18 cellular contexts compared by ENCODE assay signal in the genomic region with DNA sequence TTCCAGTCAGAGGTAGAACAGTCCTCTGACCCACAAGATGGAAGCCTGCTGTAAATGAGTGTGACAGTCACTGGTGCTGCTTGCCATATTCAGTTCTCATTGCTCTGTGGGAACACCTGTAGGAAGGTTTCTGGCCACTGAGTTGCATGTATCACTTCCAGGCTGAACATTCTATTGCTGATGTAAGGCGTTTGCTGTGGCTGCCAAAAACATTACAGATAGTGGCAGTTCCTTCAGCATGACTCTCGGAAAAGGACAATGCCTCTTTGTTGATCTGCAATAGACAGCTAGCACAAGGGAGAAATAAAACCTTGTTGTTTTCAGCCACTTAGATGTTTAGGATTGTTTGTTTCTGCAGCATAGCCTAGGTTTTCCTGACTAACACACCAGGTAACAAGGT.
"Had no signal": no experiment of that assay in that cellular context is flagged by ENCODE, and none has a peak within 500 bp of the region (broad histone marks: within the 10 kb centered on the region; RNA-seq: fewer than 3 reads in every experiment).

No MANE protein-coding gene starts in this region.

- DNase-seq: activated B cell treated with CpG ODN at 0.5 μM for 24 hours; activated CD4-positive, alpha-beta T cell treated with anti-CD3 and anti-CD28 coated beads, Interleukin-2, amount 10 ng/mL, durations not matched to agents 24 days and 14 days; activated CD8-positive, alpha-beta memory T cell treated with anti-CD3 and anti-CD28 coated beads, Interleukin-2, amount 50 U/mL, for 48 hours; activated CD8-positive, alpha-beta T cell treated with anti-CD3 and anti-CD28 coated beads, Interleukin-2, amount 10 ng/mL, durations not matched to agents 7 days and 5 days; activated gamma-delta T cell treated with Interleukin-2 at 50 U/mL for 16 hours; cerebellar nuclear complex; effector memory CD8-positive, alpha-beta T cell; left ventricle myocardium inferior; mesendoderm; SJCRH30; stimulated activated CD4-positive, alpha-beta T cell treated with anti-CD3 and anti-CD28 coated beads, Interleukin-15, amount 100 ng/mL, for 24 hours; stimulated activated CD4-positive, alpha-beta T cell treated with anti-CD3 and anti-CD28 coated beads, Interleukin-4, amount 100 ng/mL, for 1 hour; stimulated activated naive B cell treated with anti-CD40 and anti-IgM and Interleukin-4, amounts not matched to agents 10 μg/mL and 1 μg/mL and 100 μg/mL, for 72 hours; trophoblast cell had no signal

- H3K4me3 ChIP-seq: left ventricle myocardium inferior, SJCRH30 had no signal

- H3K27ac ChIP-seq: parathyroid adenoma, SJCRH30 had no signal

- H3K27ac Mint-ChIP-seq: activated B cell treated with CpG ODN at 0.5 μM for 24 hours; activated CD4-positive, alpha-beta T cell treated with anti-CD3 and anti-CD28 coated beads, Interleukin-2, amount 10 ng/mL, durations not matched to agents 24 days and 14 days; activated CD8-positive, alpha-beta T cell treated with anti-CD3 and anti-CD28 coated beads, Interleukin-2, amount 10 ng/mL, durations not matched to agents 7 days and 5 days; activated naive CD8-positive, alpha-beta T cell; brain; dendritic cell treated with granulocyte-macrophage colony-stimulating factor and Interleukin-4, amounts not matched to agents 40 ng/mL and 50 ng/mL, for 4 days; effector memory CD8-positive, alpha-beta T cell; stimulated activated naive B cell treated with anti-CD40 and anti-IgM and Interleukin-4, amounts not matched to agents 10 μg/mL and 1 μg/mL and 100 μg/mL, for 72 hours had no signal

- H3K79me2 ChIP-seq: parathyroid adenoma had no signal

- H3K36me3 Mint-ChIP-seq: activated naive CD8-positive, alpha-beta T cell; brain had no signal

- ATAC-seq: activated CD8-positive, alpha-beta T cell treated with anti-CD3 and anti-CD28 coated beads, Interleukin-2, amount 10 ng/mL, durations not matched to agents 7 days and 5 days; effector memory CD8-positive, alpha-beta T cell; stimulated activated naive B cell treated with anti-CD40 and anti-IgM and Interleukin-4, amounts not matched to agents 10 μg/mL and 1 μg/mL and 100 μg/mL, for 72 hours had no signal

- H3K4me1 ChIP-seq: parathyroid adenoma, SJCRH30 had no signal

- H3K4me3 Mint-ChIP-seq: activated B cell treated with CpG ODN at 0.5 μM for 24 hours; activated CD4-positive, alpha-beta T cell treated with anti-CD3 and anti-CD28 coated beads, Interleukin-2, amount 10 ng/mL, durations not matched to agents 24 days and 14 days; activated CD8-positive, alpha-beta T cell treated with anti-CD3 and anti-CD28 coated beads, Interleukin-2, amount 10 ng/mL, durations not matched to agents 7 days and 5 days; activated naive CD8-positive, alpha-beta T cell; dendritic cell treated with granulocyte-macrophage colony-stimulating factor and Interleukin-4, amounts not matched to agents 40 ng/mL and 50 ng/mL, for 4 days; effector memory CD8-positive, alpha-beta T cell; stimulated activated naive B cell treated with anti-CD40 and anti-IgM and Interleukin-4, amounts not matched to agents 10 μg/mL and 1 μg/mL and 100 μg/mL, for 72 hours had no signal

- H2AFZ ChIP-seq: parathyroid adenoma had no signal

- H3K9me3 ChIP-seq: SJCRH30 had no signal

- H3K9ac ChIP-seq: parathyroid adenoma had no signal

- H3K36me3 ChIP-seq: left ventricle myocardium inferior, SJCRH30 had no signal

- H3K27me3 ChIP-seq: SJCRH30 had no signal

- H3K9me3 Mint-ChIP-seq: activated B cell treated with CpG ODN at 0.5 μM for 24 hours; activated CD4-positive, alpha-beta T cell treated with anti-CD3 and anti-CD28 coated beads, Interleukin-2, amount 10 ng/mL, durations not matched to agents 24 days and 14 days; dendritic cell treated with granulocyte-macrophage colony-stimulating factor and Interleukin-4, amounts not matched to agents 40 ng/mL and 50 ng/mL, for 4 days; effector memory CD8-positive, alpha-beta T cell had no signal
